2 cellular contexts compared by ENCODE assay signal in the genomic region with DNA sequence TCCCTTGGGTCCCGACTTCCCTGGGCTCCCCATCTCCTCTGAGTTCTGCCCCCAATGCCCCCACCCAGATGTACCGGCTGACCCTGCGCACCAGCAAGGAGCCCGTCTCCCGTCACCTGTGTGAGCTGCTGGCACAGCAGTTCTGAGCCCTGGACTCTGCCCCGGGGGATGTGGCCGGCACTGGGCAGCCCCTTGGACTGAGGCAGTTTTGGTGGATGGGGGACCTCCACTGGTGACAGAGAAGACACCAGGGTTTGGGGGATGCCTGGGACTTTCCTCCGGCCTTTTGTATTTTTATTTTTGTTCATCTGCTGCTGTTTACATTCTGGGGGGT.
TF ChIP-seq lines count a peak whose summit lies in the region.

No MANE protein-coding gene starts in this region.

TF ChIP-seq in WTC11, 78 proteins besides CTCF, POLR2A, EP300 and RAD21:
- TF ChIP-seq GABPB1 (CRISPR knock-in tag; IDR thresholded peaks at IDR 0.05): no peak
- TF ChIP-seq ZNF425 (CRISPR knock-in tag; conservative IDR thresholded peaks at IDR 0.05): no peak
- TF ChIP-seq TP53 (CRISPR knock-in tag; IDR thresholded peaks at IDR 0.05): no peak
- TF ChIP-seq CREM (CRISPR knock-in tag; IDR thresholded peaks at IDR 0.05): no peak
- TF ChIP-seq, protein P1, sequence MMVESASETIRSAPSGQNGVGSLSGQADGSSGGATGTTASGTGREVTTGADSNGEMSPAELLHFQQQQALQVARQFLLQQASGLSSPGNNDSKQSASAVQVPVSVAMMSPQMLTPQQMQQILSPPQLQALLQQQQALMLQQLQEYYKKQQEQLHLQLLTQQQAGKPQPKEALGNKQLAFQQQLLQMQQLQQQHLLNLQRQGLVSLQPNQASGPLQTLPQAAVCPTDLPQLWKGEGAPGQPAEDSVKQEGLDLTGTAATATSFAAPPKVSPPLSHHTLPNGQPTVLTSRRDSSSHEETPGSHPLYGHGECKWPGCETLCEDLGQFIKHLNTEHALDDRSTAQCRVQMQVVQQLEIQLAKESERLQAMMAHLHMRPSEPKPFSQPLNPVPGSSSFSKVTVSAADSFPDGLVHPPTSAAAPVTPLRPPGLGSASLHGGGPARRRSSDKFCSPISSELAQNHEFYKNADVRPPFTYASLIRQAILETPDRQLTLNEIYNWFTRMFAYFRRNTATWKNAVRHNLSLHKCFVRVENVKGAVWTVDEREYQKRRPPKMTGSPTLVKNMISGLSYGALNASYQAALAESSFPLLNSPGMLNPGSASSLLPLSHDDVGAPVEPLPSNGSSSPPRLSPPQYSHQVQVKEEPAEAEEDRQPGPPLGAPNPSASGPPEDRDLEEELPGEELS (CRISPR knock-in tag; IDR thresholded peaks at IDR 0.05): no peak
- no peak for TF ChIP-seq TEAD4 (CRISPR knock-in tag; IDR thresholded peaks at IDR 0.05)
- no peak for TF ChIP-seq TCF7 (CRISPR knock-in tag; IDR thresholded peaks at IDR 0.05; ENCODE audit: low read depth)
- TF ChIP-seq KAT7 (CRISPR knock-in tag; IDR thresholded peaks at IDR 0.05; ENCODE audit: borderline replicate concordance): no peak
- no peak for TF ChIP-seq NFATC4 (CRISPR knock-in tag; IDR thresholded peaks at IDR 0.05)
- TF ChIP-seq JAZF1 (CRISPR knock-in tag; IDR thresholded peaks at IDR 0.05): no peak
- TF ChIP-seq, protein P2, sequence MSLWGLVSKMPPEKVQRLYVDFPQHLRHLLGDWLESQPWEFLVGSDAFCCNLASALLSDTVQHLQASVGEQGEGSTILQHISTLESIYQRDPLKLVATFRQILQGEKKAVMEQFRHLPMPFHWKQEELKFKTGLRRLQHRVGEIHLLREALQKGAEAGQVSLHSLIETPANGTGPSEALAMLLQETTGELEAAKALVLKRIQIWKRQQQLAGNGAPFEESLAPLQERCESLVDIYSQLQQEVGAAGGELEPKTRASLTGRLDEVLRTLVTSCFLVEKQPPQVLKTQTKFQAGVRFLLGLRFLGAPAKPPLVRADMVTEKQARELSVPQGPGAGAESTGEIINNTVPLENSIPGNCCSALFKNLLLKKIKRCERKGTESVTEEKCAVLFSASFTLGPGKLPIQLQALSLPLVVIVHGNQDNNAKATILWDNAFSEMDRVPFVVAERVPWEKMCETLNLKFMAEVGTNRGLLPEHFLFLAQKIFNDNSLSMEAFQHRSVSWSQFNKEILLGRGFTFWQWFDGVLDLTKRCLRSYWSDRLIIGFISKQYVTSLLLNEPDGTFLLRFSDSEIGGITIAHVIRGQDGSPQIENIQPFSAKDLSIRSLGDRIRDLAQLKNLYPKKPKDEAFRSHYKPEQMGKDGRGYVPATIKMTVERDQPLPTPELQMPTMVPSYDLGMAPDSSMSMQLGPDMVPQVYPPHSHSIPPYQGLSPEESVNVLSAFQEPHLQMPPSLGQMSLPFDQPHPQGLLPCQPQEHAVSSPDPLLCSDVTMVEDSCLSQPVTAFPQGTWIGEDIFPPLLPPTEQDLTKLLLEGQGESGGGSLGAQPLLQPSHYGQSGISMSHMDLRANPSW (CRISPR knock-in tag; conservative IDR thresholded peaks at IDR 0.05; ENCODE audit: low read depth): no peak
- TF ChIP-seq SMAD4 (CRISPR knock-in tag; IDR thresholded peaks at IDR 0.05): no peak
TF ChIP-seq in WTC11: peak in this region for 0.

TF ChIP-seq in endothelial cell of umbilical vein, 7 proteins besides CTCF, POLR2A, EP300 and RAD21:
- TF ChIP-seq JUN (IDR thresholded peaks at IDR 0.05; ENCODE audit: borderline replicate concordance, insufficient read depth, insufficient read length, low read depth) (no peak), POLR2AphosphoS5 (IDR thresholded peaks at IDR 0.05; ENCODE audit: insufficient read depth, low read depth, low read length) (no peak), GATA2 (IDR thresholded peaks at IDR 0.05; ENCODE audit: insufficient read depth, insufficient read length, low read depth, low read length) (no peak), EZH2 (IDR thresholded peaks at IDR 0.05; ENCODE audit: borderline replicate concordance, low read depth, low read length, severe bottlenecking) (no peak), FOS (IDR thresholded peaks at IDR 0.05; ENCODE audit: borderline replicate concordance, insufficient read depth, low read length) (no peak), MYC (IDR thresholded peaks at IDR 0.05; ENCODE audit: low read depth, low read length) (no peak), MAX (IDR thresholded peaks at IDR 0.05; ENCODE audit: insufficient read depth, insufficient read length) (no peak)
